Comparison of ENCODE assay signal across 8 cellular contexts in the genomic region with DNA sequence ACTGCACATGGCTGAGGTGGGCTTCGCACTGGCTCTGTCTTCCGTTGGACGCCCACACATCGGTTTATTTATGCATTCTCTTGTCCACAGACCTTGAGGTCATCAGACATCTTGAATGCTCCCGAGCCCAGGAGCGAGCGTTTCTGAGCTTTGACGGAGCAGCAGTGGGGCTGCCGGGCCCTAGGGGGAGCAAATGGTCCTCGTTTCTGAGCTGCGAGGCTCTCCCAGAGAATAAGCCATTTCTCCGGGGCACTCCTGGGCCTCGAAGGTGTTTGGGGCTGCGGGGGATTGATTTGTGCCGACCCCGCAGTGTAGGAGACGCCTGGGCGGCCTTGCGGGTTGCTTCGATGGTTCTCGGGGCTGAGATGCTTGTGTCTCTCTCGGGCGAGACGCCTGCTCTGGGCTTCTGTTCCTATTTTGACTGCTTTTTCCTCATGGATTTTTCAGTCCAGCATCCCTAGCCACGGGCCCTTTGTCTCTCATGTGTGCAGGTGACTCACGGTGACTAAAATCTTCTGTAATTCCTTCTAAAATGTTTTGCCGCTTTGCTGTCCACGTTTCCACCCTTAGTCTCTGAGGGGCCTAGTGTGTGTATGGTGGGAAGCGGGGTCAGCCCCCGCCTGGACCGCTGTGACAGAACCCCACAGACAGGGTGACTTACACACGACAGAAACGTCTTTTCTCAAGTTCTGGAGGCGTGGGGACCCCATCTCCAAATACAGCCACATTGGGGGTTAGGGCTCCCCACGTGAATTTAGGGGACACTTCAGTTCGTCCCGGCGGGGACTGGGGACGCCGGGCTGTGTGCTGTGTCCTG.
DNase-seq lines count a peak whose midpoint lies in the region; ATAC-seq and TF ChIP-seq lines count a peak whose summit lies in the region.

No MANE protein-coding gene starts in this region.

- H3K9ac ChIP-seq in HUES6 (ENCODE audit: low read length) (no peak overlapping the region), parathyroid adenoma (no peak overlapping the region)

- peak overlapping the region; percentile 64 for H3K27ac ChIP-seq in CD8-positive, alpha-beta memory T cell (ENCODE audit: low read depth, low read length)
- H3K27ac ChIP-seq in HUES6 (ENCODE audit: low read depth, low read length), result no peak overlapping the region
- H3K27ac ChIP-seq in gastroesophageal sphincter, result peak overlapping the region; percentile 74 to 96 (median 92)
- H3K27ac ChIP-seq in parathyroid adenoma, result peak overlapping the region; percentile 61

- H3K9me3 Mint-ChIP-seq in CD8-positive, alpha-beta memory T cell, result no peaks in the 10 kb centered on the region
- H3K9me3 Mint-ChIP-seq in activated T-cell treated with anti-CD3 and anti-CD28 coated beads, Interleukin-2, amount 50 U/mL, for 72 hours, result no peaks in the 10 kb centered on the region

- no peaks in the 10 kb centered on the region for H3K27me3 Mint-ChIP-seq in CD8-positive, alpha-beta memory T cell
- no peaks in the 10 kb centered on the region for H3K27me3 Mint-ChIP-seq in activated T-cell treated with anti-CD3 and anti-CD28 coated beads, Interleukin-2, amount 50 U/mL, for 72 hours (ENCODE audit: low read depth)

- DNase-seq in CD8-positive, alpha-beta memory T cell, result peak in 1 of 5 donors; percentile 54
- DNase-seq in activated T-cell treated with anti-CD3 and anti-CD28 coated beads, Interleukin-2, amount 50 U/mL, for 72 hours, result peak in 1 of 2 donors; percentile 20
- no peak for DNase-seq in NCI-H1930 (lab: John Stamatoyannopoulos, UW)

- peaks cover 15 to 41% (median 20%) of the 10 kb centered on the region in 3 donors for H3K4me1 Mint-ChIP-seq in CD8-positive, alpha-beta memory T cell
- H3K4me1 Mint-ChIP-seq in activated T-cell treated with anti-CD3 and anti-CD28 coated beads, Interleukin-2, amount 50 U/mL, for 72 hours (ENCODE audit: low read depth), result peaks cover 13% of the 10 kb centered on the region

- H3K79me2 ChIP-seq in parathyroid adenoma, result no peaks in the 10 kb centered on the region

- H3K4me3 Mint-ChIP-seq in CD8-positive, alpha-beta memory T cell, result peak overlapping the region; percentile 80 to 94 (median 83)
- H3K4me3 Mint-ChIP-seq in activated T-cell treated with anti-CD3 and anti-CD28 coated beads, Interleukin-2, amount 50 U/mL, for 72 hours, result peak overlapping the region; percentile 82 to 83

- peaks cover 0 to 6% (median 0%) of the 10 kb centered on the region in 3 donors for H3K36me3 Mint-ChIP-seq in CD8-positive, alpha-beta memory T cell
- H3K36me3 Mint-ChIP-seq in activated T-cell treated with anti-CD3 and anti-CD28 coated beads, Interleukin-2, amount 50 U/mL, for 72 hours (ENCODE audit: insufficient read depth in 2 of 2), result no peaks in the 10 kb centered on the region

- peaks cover 10% of the 10 kb centered on the region for H3K4me1 ChIP-seq in CD8-positive, alpha-beta memory T cell (ENCODE audit: insufficient read depth, low read length)
- H3K4me1 ChIP-seq in HUES6 (ENCODE audit: control insufficient read depth, insufficient read depth, low read length) (peaks cover 48% of the 10 kb centered on the region), gastroesophageal sphincter (peaks cover 0 to 41% (median 5%) of the 10 kb centered on the region in 3 donors), parathyroid adenoma (no peaks in the 10 kb centered on the region)

- no peak for ATAC-seq in activated T-cell treated with anti-CD3 and anti-CD28 coated beads, Interleukin-2, amount 50 U/mL, for 72 hours (replicated peaks in 1 of 2)
- peak; percentile 23 for ATAC-seq in gastroesophageal sphincter
- ATAC-seq in HG03439 (IDR thresholded peaks at IDR 0.05; ENCODE audit: unreplicated experiment), result no peak
- no peak for ATAC-seq in GM18498 (IDR thresholded peaks at IDR 0.05; ENCODE audit: unreplicated experiment)

- H3K4me2 ChIP-seq in parathyroid adenoma (ENCODE audit: low read length), result peak overlapping the region; percentile 57

- peak overlapping the region; percentile 15 for H2AFZ ChIP-seq in parathyroid adenoma

- TF ChIP-seq POLR2A in gastroesophageal sphincter (IDR thresholded peaks at IDR 0.05), result peak in 1 of 2 donors; percentile 17

- peak in 3 of 4 experiments; percentile 48 to 73 (median 62) for TF ChIP-seq CTCF in gastroesophageal sphincter (IDR thresholded peaks at IDR 0.05)
- no peak for TF ChIP-seq CTCF in parathyroid adenoma (IDR thresholded peaks at IDR 0.05)

- CTCF ChIA-PET in CD8-positive, alpha-beta memory T cell (lab: Charles Lee), result interaction anchor here (0.7 to 1.8 kb wide), 6 partner anchors 42 to 245 kb away, joined by 3 to 11 read pairs (median 3); a partner anchor contains a TSS

- no peaks in the 10 kb centered on the region for H3K27me3 ChIP-seq in CD8-positive, alpha-beta memory T cell (ENCODE audit: insufficient read depth, low read length, poor library complexity, severe bottlenecking)
- H3K27me3 ChIP-seq in HUES6 (ENCODE audit: control insufficient read depth, insufficient read depth, low read length) (no peaks in the 10 kb centered on the region), gastroesophageal sphincter (peaks cover 4% of the 10 kb centered on the region), parathyroid adenoma (ENCODE audit: control insufficient read depth, insufficient read depth, low read length) (no peaks in the 10 kb centered on the region)

- TF ChIP-seq EP300 in gastroesophageal sphincter (IDR thresholded peaks at IDR 0.05), result no peak

- H3K9me3 ChIP-seq in CD8-positive, alpha-beta memory T cell (ENCODE audit: low read length), result no peaks in the 10 kb centered on the region
- H3K9me3 ChIP-seq in HUES6 (ENCODE audit: control insufficient read depth, insufficient read depth, low read depth, low read length) (no peaks in the 10 kb centered on the region), gastroesophageal sphincter (no peaks in the 10 kb centered on the region), parathyroid adenoma (ENCODE audit: control insufficient read depth, low read length) (no peaks in the 10 kb centered on the region)

- no peaks in the 10 kb centered on the region for H3K36me3 ChIP-seq in CD8-positive, alpha-beta memory T cell (ENCODE audit: insufficient read depth, low read length)
- H3K36me3 ChIP-seq in HUES6 (ENCODE audit: control insufficient read depth, insufficient read depth, low read length) (no peaks in the 10 kb centered on the region; the same call in 1 of the 2 replicates), gastroesophageal sphincter (no peaks in the 10 kb centered on the region), parathyroid adenoma (ENCODE audit: control insufficient read depth, insufficient read depth, low read length) (no peaks in the 10 kb centered on the region)

- peak overlapping the region; percentile 49 for H3K4me3 ChIP-seq in CD8-positive, alpha-beta memory T cell (ENCODE audit: low read length)
- H3K4me3 ChIP-seq in HUES6 (ENCODE audit: low read depth, low read length) (peak overlapping the region; percentile 54), gastroesophageal sphincter (peak overlapping the region; percentile 18 to 52), parathyroid adenoma (ENCODE audit: low read depth, low read length) (peak overlapping the region; percentile 23)

- WGBS in gastroesophageal sphincter (ENCODE audit: low coverage in 1 of 2), 2 donors, result 15% methylated on average over 15 of the region's 40 CpGs; no CpG with 5 or more reads in 1 of the 2 donors

- peak overlapping the region; percentile 86 to 97 (median 94) for H3K27ac Mint-ChIP-seq in CD8-positive, alpha-beta memory T cell
- H3K27ac Mint-ChIP-seq in activated T-cell treated with anti-CD3 and anti-CD28 coated beads, Interleukin-2, amount 50 U/mL, for 72 hours, result no peak overlapping the region

- POLR2A ChIA-PET in CD8-positive, alpha-beta memory T cell (lab: Charles Lee), result interaction anchor here (1.3 kb wide), 2 partner anchors 14 to 17 kb away, joined by 6 to 11 read pairs; no protein-coding TSS in a partner anchor
